Comparison of ENCODE assay signal across 8 cellular contexts in the genomic region with DNA sequence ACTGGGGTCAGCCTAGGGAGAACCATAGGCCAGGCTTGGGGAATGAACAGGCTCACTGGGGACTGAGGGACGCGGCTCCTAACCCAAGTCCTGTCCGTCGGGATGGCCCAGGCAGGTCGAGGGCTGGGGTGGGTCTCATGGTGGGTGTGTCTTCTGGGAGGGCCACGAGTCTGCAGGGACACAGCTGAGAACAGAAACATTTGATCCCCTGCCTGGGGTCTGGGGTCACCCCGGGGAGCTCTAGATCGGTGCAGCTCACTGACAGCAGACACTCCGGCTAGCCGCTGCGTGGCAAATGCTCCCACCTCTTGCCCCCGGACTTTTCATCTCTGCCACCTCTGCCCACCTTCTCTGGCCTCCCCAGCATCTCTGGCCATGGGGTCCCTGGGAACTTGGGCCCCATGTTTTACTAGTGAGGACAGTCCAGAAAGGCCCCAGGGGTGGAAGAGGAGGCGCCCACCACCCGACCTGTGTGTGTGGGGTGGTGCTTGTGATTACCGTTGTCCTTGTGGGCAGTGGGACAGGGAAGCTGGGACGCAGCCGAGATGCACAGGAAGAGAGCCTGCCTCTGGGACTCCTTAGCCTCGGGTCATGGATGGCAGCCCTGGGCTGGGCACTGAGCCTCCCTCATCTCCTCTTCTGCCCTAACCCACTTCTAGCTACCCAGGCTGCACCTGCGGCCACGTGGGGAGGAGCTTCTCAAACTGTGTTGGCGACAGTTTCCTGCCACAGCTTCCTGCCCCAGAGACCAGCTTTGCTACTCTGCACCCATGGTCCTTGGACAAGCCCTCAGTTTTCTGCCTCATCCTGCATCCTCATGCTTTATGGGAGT. TPM values are rescaled to one million over a fixed set of nuclear protein-coding genes. Genes with fewer than 3 reads are reported as not detected.
DNase-seq lines count a peak whose midpoint lies in the region; ATAC-seq, FAIRE-seq and TF ChIP-seq lines count a peak whose summit lies in the region.

No MANE protein-coding gene starts in this region.

- no peak overlapping the region for H3K4me3 ChIP-seq in NB4 (ENCODE audit: low read depth, low read length)
- H3K4me3 ChIP-seq in vagina, result no peak overlapping the region

- TF ChIP-seq CTCF in NB4 (IDR thresholded peaks at IDR 0.05; ENCODE audit: low read depth, low read length) (no peak), vagina (IDR thresholded peaks at IDR 0.05) (no peak)

- peak; percentile 36 for TF ChIP-seq POLR2A in NB4 (IDR thresholded peaks at IDR 0.05; ENCODE audit: extremely low read depth, insufficient read length)
- no peak for TF ChIP-seq POLR2A in H54 (IDR thresholded peaks at IDR 0.05; ENCODE audit: low read depth, low read length)
- TF ChIP-seq POLR2A in vagina (IDR thresholded peaks at IDR 0.05), result no peak

- DNase-seq in NB4 (ENCODE audit: low read depth) (peak; percentile 84), activated gamma-delta T cell treated with Interleukin-2 at 50 U/mL for 16 hours (peak; percentile 80), H54 (ENCODE audit: insufficient read length, low spot score) (no peak), NCI-H69 (lab: John Stamatoyannopoulos, UW) (no peak), 8988T (no peak), vagina (ENCODE audit: extremely low spot score in 2 of 2) (no peak)
- peak; percentile 60 for DNase-seq in stimulated activated CD4-positive, alpha-beta T cell treated with anti-CD3 and anti-CD28 coated beads, Interleukin-2, amount 100 ng/mL, for 4 hours (ENCODE audit: low read depth)

- H3K27me3 ChIP-seq in vagina, result no peaks in the 10 kb centered on the region

- no peak overlapping the region for H3K27ac ChIP-seq in vagina

- H3K9me3 ChIP-seq in vagina, result no peaks in the 10 kb centered on the region

- H3K4me1 ChIP-seq in vagina, result no peaks in the 10 kb centered on the region

- ATAC-seq in GM18909 (IDR thresholded peaks at IDR 0.05; ENCODE audit: poor library complexity, unreplicated experiment), result peak; percentile 75

- intact Hi-C loops in vagina (cut with DNase I), result no loop called here

- no peak for FAIRE-seq in H54 (lab: Jason Lieb, UNC)

- no peaks in the 10 kb centered on the region for H3K36me3 ChIP-seq in vagina

RNA-seq across cellular contexts. Expression of a gene that starts 4.9 kb away (rescaled TPM):
- total RNA-seq in vagina, result 16.7 TPM

RNA-seq across cellular contexts. Expression of a gene that starts 48.8 kb away (rescaled TPM):
- total RNA-seq in vagina, result 11.0 TPM

RNA-seq across cellular contexts. Expression of a gene that starts 54.4 kb away (rescaled TPM):
- total RNA-seq in vagina, result 39.5 TPM

Comparison
In these comparisons a context has a peak if more than half of its experiments do, and no peak if none do; other contexts are left out.
1. DNase-seq: peak in NB4 (single experiment), activated gamma-delta T cell treated with Interleukin-2 at 50 U/mL for 16 hours (single experiment) and stimulated activated CD4-positive, alpha-beta T cell treated with anti-CD3 and anti-CD28 coated beads, Interleukin-2, amount 100 ng/mL, for 4 hours (single experiment); none in H54 (single experiment), NCI-H69 (single experiment), 8988T (single experiment) and vagina (0 of 2).